In the genomic region with DNA sequence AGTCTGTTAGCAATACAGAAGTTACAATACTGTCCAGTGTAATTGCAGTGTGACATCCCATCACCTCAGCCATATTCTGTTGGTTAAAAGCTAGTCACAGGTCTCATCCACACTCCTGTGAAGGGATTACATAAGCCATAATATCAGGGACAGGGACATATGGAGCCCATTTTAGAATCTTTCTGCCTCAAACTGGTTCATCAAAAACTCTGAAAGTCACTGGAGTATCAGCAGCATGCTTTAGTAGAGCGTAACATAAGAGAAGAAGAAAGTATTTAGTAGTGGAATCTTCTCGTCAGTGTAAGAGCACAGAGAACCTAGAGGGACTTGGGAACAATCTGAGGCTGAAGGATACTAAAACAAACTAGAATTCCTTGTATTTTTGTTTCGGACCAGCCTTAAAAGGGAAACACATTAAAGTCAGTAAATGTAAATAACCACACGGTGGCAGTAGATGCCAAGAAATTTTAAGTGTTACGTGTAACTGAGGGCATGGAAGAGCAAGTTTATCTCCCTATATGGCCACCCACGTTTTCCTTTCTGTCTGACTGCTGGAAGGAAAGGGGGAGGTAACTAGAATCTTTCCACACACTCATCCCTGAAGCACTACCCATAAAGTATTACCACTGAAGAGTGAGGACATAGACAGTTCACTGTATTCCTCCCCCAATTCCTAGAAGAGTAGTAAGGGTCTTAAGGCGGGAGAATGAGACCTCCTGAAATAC, we compare ENCODE assay signal across 8 cellular contexts. TPM values are rescaled to one million over a fixed set of nuclear protein-coding genes. Genes with fewer than 3 reads are reported as not detected.
DNase-seq lines count a peak whose midpoint lies in the region; ATAC-seq and TF ChIP-seq lines count a peak whose summit lies in the region.

No MANE protein-coding gene starts in this region.

- POLR2A ChIA-PET in activated CD8-positive, alpha-beta T cell treated with anti-CD3 and anti-CD28 coated beads for 36 hours (lab: Charles Lee), result no interaction called here

- peak; percentile 90 for DNase-seq in EL
- DNase-seq in GM20000 (ENCODE audit: low spot score), result peak; percentile 75
- peak; percentile 77 for DNase-seq in NCI-H446 treated with DMSO at 0.1 percent for 48 hours (lab: John Stamatoyannopoulos, UW)
- DNase-seq in activated CD8-positive, alpha-beta T cell treated with anti-CD3 and anti-CD28 coated beads for 36 hours, result peak; percentile 45
- DNase-seq in germinal center (ENCODE audit: low spot score), result peak; percentile 47
- DNase-seq in omental fat pad (ENCODE audit: low spot score), result no peak
- DNase-seq in posterior vena cava (ENCODE audit: low spot score), result no peak

- H3K36me3 Mint-ChIP-seq in activated CD8-positive, alpha-beta T cell treated with anti-CD3 and anti-CD28 coated beads for 36 hours (ENCODE audit: low read depth), result no peaks in the 10 kb centered on the region

- H3K27me3 Mint-ChIP-seq in activated CD8-positive, alpha-beta T cell treated with anti-CD3 and anti-CD28 coated beads for 36 hours, result peaks cover 13% of the 10 kb centered on the region

- peak; percentile 34 for TF ChIP-seq CTCF in GM20000 (IDR thresholded peaks at IDR 0.05; ENCODE audit: extremely low read depth, missing control alignments)
- peak; percentile 77 for TF ChIP-seq CTCF in activated CD8-positive, alpha-beta T cell treated with anti-CD3 and anti-CD28 coated beads for 36 hours (IDR thresholded peaks at IDR 0.05)
- TF ChIP-seq CTCF in omental fat pad (IDR thresholded peaks at IDR 0.05), result peak in 1 of 3 donors; percentile 13

- intact Hi-C loops in activated CD8-positive, alpha-beta T cell treated with anti-CD3 and anti-CD28 coated beads for 36 hours (cut with micrococcal nuclease), result loop anchor here (5.0 to 10.0 kb wide), 5 partner anchors 229 to 1059 kb away; a partner anchor contains a TSS
- intact Hi-C loops in posterior vena cava (cut with DNase I), result loop anchor here (5.0 to 10.0 kb wide), 2 partner anchors 319 to 656 kb away; no protein-coding TSS in a partner anchor

- peaks cover 18% of the 10 kb centered on the region for H3K4me1 Mint-ChIP-seq in activated CD8-positive, alpha-beta T cell treated with anti-CD3 and anti-CD28 coated beads for 36 hours (ENCODE audit: low read depth)

- CTCF ChIA-PET in activated CD8-positive, alpha-beta T cell treated with anti-CD3 and anti-CD28 coated beads for 36 hours (lab: Charles Lee), result interaction anchor here (1.0 kb wide), 1 partner anchor 458 kb away, joined by 3 read pairs; a partner anchor contains a TSS

- ATAC-seq in HG03521 (IDR thresholded peaks at IDR 0.05; ENCODE audit: unreplicated experiment) (peak; percentile 76), omental fat pad (ENCODE audit: low FRiP score) (peak; percentile 96)
- peak; percentile 84 for ATAC-seq in activated CD8-positive, alpha-beta T cell treated with anti-CD3 and anti-CD28 coated beads for 36 hours

- peak overlapping the region; percentile 5 for H3K4me3 Mint-ChIP-seq in activated CD8-positive, alpha-beta T cell treated with anti-CD3 and anti-CD28 coated beads for 36 hours

- H3K27ac Mint-ChIP-seq in activated CD8-positive, alpha-beta T cell treated with anti-CD3 and anti-CD28 coated beads for 36 hours, result peak overlapping the region; percentile 58

- no peaks in the 10 kb centered on the region for H3K9me3 Mint-ChIP-seq in activated CD8-positive, alpha-beta T cell treated with anti-CD3 and anti-CD28 coated beads for 36 hours

RNA-seq across cellular contexts. Expression of a gene that starts 41.6 kb away (rescaled TPM):
- 10 to 100 TPM; 14.2 to 14.5 TPM for total RNA-seq in activated CD8-positive, alpha-beta T cell treated with anti-CD3 and anti-CD28 coated beads for 36 hours
- total RNA-seq in omental fat pad (10 to 100 TPM in 3 of 4 donors, 1 to 10 TPM in 1; 9.5 to 26.3 (median 17.0) TPM), posterior vena cava (10 to 100 TPM; 45.7 to 54.7 TPM)

RNA-seq across cellular contexts. Expression of a gene that starts 42.1 kb away (rescaled TPM):
- total RNA-seq in activated CD8-positive, alpha-beta T cell treated with anti-CD3 and anti-CD28 coated beads for 36 hours, result 1 to 10 TPM; 4.0 to 4.2 TPM
- total RNA-seq in omental fat pad, result 10 to 100 TPM in 1 of 4 donors, 1 to 10 TPM in 3; 3.6 to 13.1 (median 7.3) TPM
- total RNA-seq in posterior vena cava, result 10 to 100 TPM in 1 of 2 donors, 1 to 10 TPM in 1; 8.0 to 17.5 TPM

Comparison
In these comparisons a context has a peak if more than half of its experiments do, and no peak if none do; other contexts are left out.
1. DNase-seq: peak in EL (single experiment), GM20000 (single experiment), NCI-H446 treated with DMSO at 0.1 percent for 48 hours (single experiment), activated CD8-positive, alpha-beta T cell treated with anti-CD3 and anti-CD28 coated beads for 36 hours (single experiment) and germinal center (single experiment); none in omental fat pad (single experiment) and posterior vena cava (single experiment).
2. Peak in every context shown above with its lines, with median percentiles within 50 percentile points of each other: ATAC-seq.